In the genomic region with DNA sequence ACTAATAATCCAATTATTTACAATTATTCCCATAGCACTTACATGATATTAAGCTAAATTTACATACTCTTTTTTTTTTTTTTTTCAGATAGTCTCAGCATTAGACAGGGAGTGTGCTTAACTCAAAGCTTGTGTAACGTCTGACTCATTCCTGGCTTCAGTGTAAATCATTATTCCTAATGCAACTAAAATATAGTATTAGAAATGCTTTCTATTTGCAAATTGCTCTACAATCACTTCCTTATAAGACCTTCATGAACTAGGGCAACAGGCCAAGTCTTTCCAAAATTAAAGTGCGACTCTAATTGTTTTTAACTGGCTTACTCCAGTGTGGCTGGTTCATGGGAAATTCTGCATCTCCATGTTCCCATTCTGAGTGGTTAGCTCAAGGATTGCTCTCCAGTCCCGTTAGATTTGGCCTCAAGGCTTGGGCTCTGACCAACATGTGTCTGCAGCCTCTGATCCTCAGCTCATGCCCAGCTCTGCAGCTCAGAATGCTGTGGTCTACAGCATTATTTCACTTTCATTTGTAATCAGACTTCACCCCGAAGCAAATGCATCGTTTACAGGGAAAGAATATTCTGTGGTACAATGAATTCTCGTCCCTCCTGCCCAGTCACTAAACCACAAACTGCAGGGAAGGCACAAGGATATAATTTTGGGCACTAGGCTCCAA, we compare ENCODE assay signal across 8 cellular contexts.
DNase-seq lines count a peak whose midpoint lies in the region; ATAC-seq lines count a peak whose summit lies in the region.

No MANE protein-coding gene starts in this region.

- no peak overlapping the region for H3K23ac ChIP-seq in mesendoderm (ENCODE audit: low read length)

- no peaks in the 10 kb centered on the region for H3K4me1 Mint-ChIP-seq in CD8-positive, alpha-beta memory T cell

- no peak overlapping the region for H3K27ac ChIP-seq in mesendoderm (ENCODE audit: low read depth, low read length)
- H3K27ac ChIP-seq in CD8-positive, alpha-beta memory T cell (ENCODE audit: low read depth, low read length): no peak overlapping the region

- POLR2A ChIA-PET in CD8-positive, alpha-beta memory T cell (lab: Charles Lee): no interaction called here

- H3K36me3 ChIP-seq in skeletal muscle satellite cell (ENCODE audit: insufficient read depth, low read length) (peaks cover 25% of the 10 kb centered on the region), mesendoderm (ENCODE audit: control insufficient read depth, insufficient read depth, low read length) (no peaks in the 10 kb centered on the region)
- no peaks in the 10 kb centered on the region for H3K36me3 ChIP-seq in CD8-positive, alpha-beta memory T cell (ENCODE audit: insufficient read depth, low read length)

- DNase-seq in astrocyte of the hippocampus (ENCODE audit: low read depth, low spot score): peak; percentile 89
- no peak for DNase-seq in mesendoderm
- DNase-seq in kidney glomerular epithelial cell (lab: John Stamatoyannopoulos, UW): no peak
- DNase-seq in CD8-positive, alpha-beta memory T cell: no peak
- DNase-seq in NCI-H1436 (lab: John Stamatoyannopoulos, UW): no peak

- H3K9ac ChIP-seq in skeletal muscle satellite cell (ENCODE audit: low read depth, low read length) (peak overlapping the region; percentile 76), mesendoderm (ENCODE audit: low read length) (no peak overlapping the region)

- H3K79me2 ChIP-seq in mesendoderm (ENCODE audit: control insufficient read depth, insufficient read depth, low read length): no peaks in the 10 kb centered on the region

- no peak overlapping the region for H3K4me3 Mint-ChIP-seq in CD8-positive, alpha-beta memory T cell

- peak overlapping the region; percentile 43 for H3K4me3 ChIP-seq in skeletal muscle satellite cell (ENCODE audit: low read length)
- H3K4me3 ChIP-seq in mesendoderm (ENCODE audit: low read length): no peak overlapping the region
- no peak overlapping the region for H3K4me3 ChIP-seq in CD8-positive, alpha-beta memory T cell (ENCODE audit: low read length)

- H3K27ac Mint-ChIP-seq in CD8-positive, alpha-beta memory T cell: no peak overlapping the region

- H4K8ac ChIP-seq in mesendoderm (ENCODE audit: low read depth, low read length): no peak overlapping the region

- no peak overlapping the region for H2BK120ac ChIP-seq in mesendoderm (ENCODE audit: low read depth, low read length)

- peaks cover 2 to 16% of the 10 kb centered on the region in 2 donors for H3K27me3 Mint-ChIP-seq in CD8-positive, alpha-beta memory T cell

- H2BK15ac ChIP-seq in mesendoderm (replicated peaks; ENCODE audit: low read depth): no peak overlapping the region

- H3K27me3 ChIP-seq in skeletal muscle satellite cell (ENCODE audit: control insufficient read depth, insufficient read depth, low read length): no peaks in the 10 kb centered on the region
- H3K27me3 ChIP-seq in mesendoderm (ENCODE audit: insufficient read depth, low read length, poor library complexity): no peaks in the 10 kb centered on the region
- H3K27me3 ChIP-seq in CD8-positive, alpha-beta memory T cell (ENCODE audit: insufficient read depth, low read length, poor library complexity, severe bottlenecking): no peaks in the 10 kb centered on the region

- CTCF ChIA-PET in CD8-positive, alpha-beta memory T cell (lab: Charles Lee): no interaction called here

- H3K79me1 ChIP-seq in mesendoderm (ENCODE audit: low read length): no peaks in the 10 kb centered on the region

- no peak overlapping the region for H3K4ac ChIP-seq in mesendoderm (ENCODE audit: low read depth, low read length)

- H3K9me3 ChIP-seq in skeletal muscle satellite cell (replicated peaks; ENCODE audit: low read length): no peaks in the 10 kb centered on the region
- H3K9me3 ChIP-seq in CD8-positive, alpha-beta memory T cell (ENCODE audit: low read length): no peaks in the 10 kb centered on the region

- no peak overlapping the region for H2BK5ac ChIP-seq in mesendoderm (ENCODE audit: low read length)

- H3K4me2 ChIP-seq in skeletal muscle satellite cell (ENCODE audit: low read length) (peak overlapping the region; percentile 75), mesendoderm (ENCODE audit: low read length) (no peak overlapping the region)

- ATAC-seq in GM18907 (IDR thresholded peaks at IDR 0.05; ENCODE audit: unreplicated experiment) (peak; percentile 92), HG02981 (IDR thresholded peaks at IDR 0.05; ENCODE audit: unreplicated experiment) (peak; percentile 81)

- H4K5ac ChIP-seq in mesendoderm (ENCODE audit: low read length): no peak overlapping the region

- no peak overlapping the region for H3K18ac ChIP-seq in mesendoderm (ENCODE audit: low read length)

- no peak overlapping the region for H3K56ac ChIP-seq in mesendoderm (ENCODE audit: low read length)

- H3K36me3 Mint-ChIP-seq in CD8-positive, alpha-beta memory T cell: no peaks in the 10 kb centered on the region

- H3K9me3 Mint-ChIP-seq in CD8-positive, alpha-beta memory T cell: no peaks in the 10 kb centered on the region

- H3K4me1 ChIP-seq in skeletal muscle satellite cell (ENCODE audit: control insufficient read depth, insufficient read depth, low read length) (peaks cover 83% of the 10 kb centered on the region), mesendoderm (ENCODE audit: control insufficient read depth, low read depth, low read length) (no peaks in the 10 kb centered on the region)
- no peaks in the 10 kb centered on the region for H3K4me1 ChIP-seq in CD8-positive, alpha-beta memory T cell (ENCODE audit: insufficient read depth, low read length)

- H2AK5ac ChIP-seq in mesendoderm (ENCODE audit: low read length): no peak overlapping the region

- WGBS in mesendoderm (ENCODE audit: extremely low coverage, insufficient coverage, low lambda C conversion rate): no CpG with 5 or more reads among the region's 6 CpGs
